ENCODE assay signal across 9 cellular contexts in genomic region chr16:4200000-4200780, GRCh38. TPM values are rescaled to one million over a fixed set of nuclear protein-coding genes. Genes with fewer than 3 reads are reported as not detected.
DNase-seq lines count a peak whose midpoint lies in the region; ATAC-seq, FAIRE-seq and TF ChIP-seq lines count a peak whose summit lies in the region.
"Had no signal": no experiment of that assay in that cellular context is flagged by ENCODE, and none has a peak within 500 bp of the region (broad histone marks: within the 10 kb centered on the region; RNA-seq: fewer than 3 reads in every experiment).

No MANE protein-coding gene starts in this region.

- CTCF ChIA-PET in Calu3 (lab: Charles Lee), result interaction anchor here (0.6 to 4.2 kb wide), 27 partner anchors 8 to 218 kb away, joined by 3 to 127 read pairs (median 5); partner anchors contain the start of genes PAM16 and TFAP4

- H3K4me1 Mint-ChIP-seq in Calu3 (ENCODE audit: low read depth, unreplicated experiment) (peaks cover 12% of the 10 kb centered on the region), brain (peaks cover 17% of the 10 kb centered on the region)
- H3K4me1 Mint-ChIP-seq in stimulated activated naive CD8-positive, alpha-beta T cell treated with anti-CD3 and anti-CD28 coated beads, Interleukin-15, amount 100 ng/mL, for 72 hours, result peaks cover 10% of the 10 kb centered on the region

- FAIRE-seq in keratinocyte (lab: Jason Lieb, UNC), result peak; percentile 43

- dilution Hi-C loops in keratinocyte (cut with MboI; ENCODE audit: extremely low pct_ligation_motif_present, low sequenced_read_pairs), result no loop called here

- H3K4me3 ChIP-seq in keratinocyte (ENCODE audit: control insufficient read depth in 2 of 3, extremely low read depth in 1 of 3, insufficient read depth in 2 of 3, low read depth in 1 of 3, low read length in 3 of 3), result no peak overlapping the region
- H3K4me3 ChIP-seq: SK-N-MC had no signal

- peak; percentile 64 for ATAC-seq in stimulated activated naive CD8-positive, alpha-beta T cell treated with anti-CD3 and anti-CD28 coated beads, Interleukin-15, amount 100 ng/mL, for 72 hours
- ATAC-seq in GM19395 (IDR thresholded peaks at IDR 0.05; ENCODE audit: unreplicated experiment), result no peak

- H3K27ac Mint-ChIP-seq in Calu3 (ENCODE audit: unreplicated experiment) (peak overlapping the region; percentile 69), brain (peak overlapping the region in 3 of 5 experiments; percentile 34 to 51 (median 39))
- H3K27ac Mint-ChIP-seq in stimulated activated naive CD8-positive, alpha-beta T cell treated with anti-CD3 and anti-CD28 coated beads, Interleukin-15, amount 100 ng/mL, for 72 hours, result peak overlapping the region; percentile 34 to 88

- no TSS peak for BruUV-seq in Calu3 (replicated peaks; lab: Mats Ljungman, UMichigan)

- H3K27me3 ChIP-seq in keratinocyte (ENCODE audit: control insufficient read depth, extremely low read depth, insufficient read depth, low read length), result no peaks in the 10 kb centered on the region

- H3K79me2 ChIP-seq in keratinocyte (ENCODE audit: control insufficient read depth, insufficient read depth, low read length), result no peaks in the 10 kb centered on the region

- no peaks in the 10 kb centered on the region for H3K9me3 ChIP-seq in keratinocyte (ENCODE audit: control insufficient read depth, low read depth, low read length)

- H3K4me3 Mint-ChIP-seq in Calu3 (ENCODE audit: low read depth, unreplicated experiment) (peak overlapping the region; percentile 30), brain (peak overlapping the region in 1 of 5 experiments; percentile 49)
- no peak overlapping the region for H3K4me3 Mint-ChIP-seq in stimulated activated naive CD8-positive, alpha-beta T cell treated with anti-CD3 and anti-CD28 coated beads, Interleukin-15, amount 100 ng/mL, for 72 hours

- H3K4me2 ChIP-seq in keratinocyte (ENCODE audit: control insufficient read depth, extremely low read depth, insufficient read depth, low read depth, low read length), result peak overlapping the region; percentile 42

- no peaks in the 10 kb centered on the region for H3K36me3 ChIP-seq in keratinocyte (ENCODE audit: control insufficient read depth in 2 of 2, extremely low read depth in 1 of 2, insufficient read depth in 2 of 2, low read length in 2 of 2)

- peak overlapping the region; percentile 39 for H2AFZ ChIP-seq in keratinocyte (ENCODE audit: control insufficient read depth, low read length)

- H3K9me1 ChIP-seq in keratinocyte (ENCODE audit: control insufficient read depth, extremely low read depth, insufficient read depth, low read length), result no peaks in the 10 kb centered on the region

- H3K9me3 Mint-ChIP-seq in Calu3 (ENCODE audit: low read depth, unreplicated experiment) (no peaks in the 10 kb centered on the region), brain (no peaks in the 10 kb centered on the region)
- no peaks in the 10 kb centered on the region for H3K9me3 Mint-ChIP-seq in stimulated activated naive CD8-positive, alpha-beta T cell treated with anti-CD3 and anti-CD28 coated beads, Interleukin-15, amount 100 ng/mL, for 72 hours

- no peaks in the 10 kb centered on the region for H3K27me3 Mint-ChIP-seq in Calu3 (ENCODE audit: unreplicated experiment)
- peaks cover 5% of the 10 kb centered on the region for H3K27me3 Mint-ChIP-seq in brain
- H3K27me3 Mint-ChIP-seq in stimulated activated naive CD8-positive, alpha-beta T cell treated with anti-CD3 and anti-CD28 coated beads, Interleukin-15, amount 100 ng/mL, for 72 hours, result peaks cover 11% of the 10 kb centered on the region

- H3K27ac ChIP-seq in keratinocyte (ENCODE audit: control insufficient read depth, insufficient read depth, low read length), result no peak overlapping the region
- H3K27ac ChIP-seq: SK-N-MC had no signal

- peaks cover 8% of the 10 kb centered on the region for H3K4me1 ChIP-seq in keratinocyte (ENCODE audit: control insufficient read depth, extremely low read depth, insufficient read depth, low read length)

- peak; percentile 85 for TF ChIP-seq CTCF in Calu3 (IDR thresholded peaks at IDR 0.05; ENCODE audit: unreplicated experiment)
- TF ChIP-seq CTCF in brain (conservative IDR thresholded peaks at IDR 0.05), result peak; percentile 56 to 67
- TF ChIP-seq CTCF in keratinocyte (optimal IDR thresholded peaks at IDR 0.05 in 1 of 3, IDR thresholded peaks at IDR 0.05 in 1 of 3, conservative IDR thresholded peaks at IDR 0.05 in 1 of 3; ENCODE audit: extremely low read depth in 1 of 3, insufficient read depth in 2 of 3, low read length in 3 of 3), result peak; percentile 85 to 93 (median 90)

- H3K36me3 Mint-ChIP-seq in Calu3 (ENCODE audit: insufficient read depth, unreplicated experiment) (peaks cover 8% of the 10 kb centered on the region), brain (no peaks in the 10 kb centered on the region)

- DNase-seq in Calu3 (peak; percentile 90), HS-27A (ENCODE audit: low read depth) (peak; percentile 23), RKO (ENCODE audit: low spot score) (peak; percentile 24), keratinocyte (ENCODE audit: low read depth, low spot score) (no peak), NK-92 (lab: John Stamatoyannopoulos, UW; ENCODE audit: unreplicated experiment) (no peak)
- DNase-seq in stimulated activated naive CD8-positive, alpha-beta T cell treated with anti-CD3 and anti-CD28 coated beads, Interleukin-15, amount 100 ng/mL, for 72 hours, result peak; percentile 16 to 32

- intact Hi-C loops in Calu3 (cut with micrococcal nuclease; ENCODE audit: unreplicated experiment), result loop anchor here (1.0 to 5.0 kb wide), 3 partner anchors 54 to 218 kb away; no protein-coding TSS in a partner anchor

- H3K9ac ChIP-seq in keratinocyte (ENCODE audit: control insufficient read depth, extremely low read depth, insufficient read depth, low read length), result peak overlapping the region; percentile 10

- no peaks in the 10 kb centered on the region for H4K20me1 ChIP-seq in keratinocyte (ENCODE audit: control insufficient read depth, extremely low read depth, insufficient read depth, low read length)

RNA-seq across cellular contexts. Expression of gene SRL, which starts 41.7 kb away (rescaled TPM):
- total RNA-seq in Calu3 (2022), result 0.12 TPM in 1 of 2 replicates, not detected in the other
- polyA plus RNA-seq in brain (ENCODE audit: insufficient read depth, low read depth, low replicate concordance) (3.7 TPM), keratinocyte (not detected in 3 replicates)
- polyA plus RNA-seq in keratinocyte (2011; ENCODE audit: low read depth), result not detected
- polyA plus RNA-seq in keratinocyte (2011; cell fraction: cytosol; rRNA removed), result 0.02 TPM in 1 of 2 replicates, not detected in the other
- not detected in 2 replicates for polyA plus RNA-seq in keratinocyte (2011; cell fraction: nucleus; rRNA removed)
- 0.03 TPM in 1 of 2 replicates, not detected in the other for polyA plus RNA-seq in keratinocyte (2012; ENCODE audit: low replicate concordance)
- polyA minus RNA-seq in keratinocyte, result not detected in 3 replicates
- polyA minus RNA-seq in keratinocyte (2011; cell fraction: cytosol; rRNA and poly(A)+ RNA removed), result not detected
- polyA minus RNA-seq in keratinocyte (2011; cell fraction: nucleus; rRNA and poly(A)+ RNA removed), result not detected in 2 replicates

Comparison
In these comparisons a context has a peak if more than half of its experiments do, and no peak if none do; other contexts are left out.
1. DNase-seq: peak in Calu3 (single experiment), HS-27A (single experiment), RKO (single experiment) and stimulated activated naive CD8-positive, alpha-beta T cell treated with anti-CD3 and anti-CD28 coated beads, Interleukin-15, amount 100 ng/mL, for 72 hours (2 of 2); none in keratinocyte (single experiment) and NK-92 (single experiment).
2. Peak in every context shown above with its lines, with median percentiles within 50 percentile points of each other: H3K27ac Mint-ChIP-seq and CTCF ChIP-seq.